Comparison of ENCODE assay signal across 15 cellular contexts in the genomic region with DNA sequence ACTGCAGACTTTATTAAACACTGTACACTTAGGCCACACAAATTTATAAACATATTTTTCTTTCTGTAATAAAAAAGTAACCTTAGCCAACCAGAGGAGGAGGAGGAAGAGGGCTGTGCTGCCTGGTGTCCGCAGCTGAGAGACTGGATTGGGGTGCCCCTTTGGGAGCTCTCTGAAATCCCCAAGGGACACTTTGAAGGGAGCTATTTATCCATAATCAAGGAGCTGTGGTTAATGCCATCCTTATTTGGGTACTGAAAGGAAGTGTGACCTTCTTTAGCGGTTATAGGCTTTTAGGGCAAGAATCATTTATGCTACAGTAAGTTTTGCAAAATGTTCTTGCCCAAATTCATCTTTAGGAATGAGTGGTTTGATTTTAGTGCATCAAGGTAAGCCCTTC.
DNase-seq lines count a peak whose midpoint lies in the region; ATAC-seq and TF ChIP-seq lines count a peak whose summit lies in the region.
"Had no signal": no experiment of that assay in that cellular context is flagged by ENCODE, and none has a peak within 500 bp of the region (broad histone marks: within the 10 kb centered on the region; RNA-seq: fewer than 3 reads in every experiment).

No MANE protein-coding gene starts in this region.

- DNase-seq in NCI-H2171 treated with DMSO at 0.1 percent for 48 hours (lab: John Stamatoyannopoulos, UW) (peak; percentile 6), NCI-H2171 (lab: John Stamatoyannopoulos, UW) (no peak), SK-MEL-5 (ENCODE audit: low read depth, low spot score) (peak; percentile 90), esophagus muscularis mucosa (ENCODE audit: extremely low spot score) (peak; percentile 68), substantia nigra (lab: John Stamatoyannopoulos, UW) (no peak), NCI-H2029 treated with DMSO at 0.1 percent for 48 hours (lab: John Stamatoyannopoulos, UW) (no peak), T1000 (lab: John Stamatoyannopoulos, UW) (no peak)
- DNase-seq: activated CD4-positive, alpha-beta memory T cell treated with anti-CD3 and anti-CD28 coated beads, Interleukin-2, amount 10 ng/mL, durations not matched to agents 7 days and 5 days; activated naive CD4-positive, alpha-beta T cell treated with anti-CD3 and anti-CD28 coated beads, Interleukin-2, amount 10 ng/mL, durations not matched to agents 7 days and 5 days; activated T-cell treated with anti-CD3 and anti-CD28 coated beads, Interleukin-2, amount 50 U/mL, for 4 hours; kidney had no signal

- H3K36me3 ChIP-seq in esophagus muscularis mucosa = no peaks in the 10 kb centered on the region
- H3K36me3 ChIP-seq: thyroid gland had no signal

- ATAC-seq in HG02678 (IDR thresholded peaks at IDR 0.05; ENCODE audit: unreplicated experiment) = no peak
- ATAC-seq: activated T-cell treated with anti-CD3 and anti-CD28 coated beads, Interleukin-2, amount 50 U/mL, for 4 hours; stimulated activated effector memory CD8-positive, alpha-beta T cell treated with anti-CD3 and anti-CD28 coated beads, Interleukin-12 subunit alpha, Interleukin-12 subunit beta, amount 100 ng/mL, for 72 hours had no signal

- H3K27me3 ChIP-seq in esophagus muscularis mucosa = no peaks in the 10 kb centered on the region
- H3K27me3 ChIP-seq: thyroid gland had no signal

- no peak for TF ChIP-seq EP300 in esophagus muscularis mucosa (IDR thresholded peaks at IDR 0.05)

- no peaks in the 10 kb centered on the region for H3K9me3 ChIP-seq in esophagus muscularis mucosa
- H3K9me3 ChIP-seq: thyroid gland had no signal

- no peak overlapping the region for H3K4me3 ChIP-seq in esophagus muscularis mucosa
- H3K4me3 ChIP-seq: thyroid gland had no signal

- H3K27ac ChIP-seq in esophagus muscularis mucosa (replicated peaks in 1 of 4) (no peak overlapping the region), substantia nigra (ENCODE audit: low read depth, low read length, poor library complexity, severe bottlenecking) (peak overlapping the region; percentile 87)
- H3K27ac ChIP-seq: epithelial cell of prostate, thyroid gland had no signal

- no peaks in the 10 kb centered on the region for H3K4me1 ChIP-seq in esophagus muscularis mucosa

- no peak for TF ChIP-seq POLR2A in esophagus muscularis mucosa (IDR thresholded peaks at IDR 0.05; ENCODE audit: low read depth)

- no peak for TF ChIP-seq CTCF in esophagus muscularis mucosa (IDR thresholded peaks at IDR 0.05)

- 90% methylated on average over 2 of the region's 2 CpGs for WGBS in esophagus muscularis mucosa

- intact Hi-C loops in esophagus muscularis mucosa (cut with DNase I) = no loop called here

- in situ Hi-C loops in SK-MEL-5 (cut with HindIII; ENCODE audit: low pct_unique_long_range_greater_than_20kb, low sequenced_read_pairs) = no loop called here

Comparison
In these comparisons a context has a peak if more than half of its experiments do, and no peak if none do; other contexts are left out.
1. DNase-seq: peak in NCI-H2171 treated with DMSO at 0.1 percent for 48 hours (single experiment), SK-MEL-5 (single experiment) and esophagus muscularis mucosa (single experiment); none in NCI-H2171 (single experiment), substantia nigra (0 of 49), NCI-H2029 treated with DMSO at 0.1 percent for 48 hours (single experiment) and T1000 (single experiment).